1 cellular context compared by ENCODE assay signal in genomic region chr10:24193330-24193729, GRCh38.
TF ChIP-seq lines count a peak whose summit lies in the region.

No MANE protein-coding gene starts in this region.

TF ChIP-seq in HepG2, 621 proteins besides CTCF, POLR2A, EP300 and RAD21:
- no peak for TF ChIP-seq ZNF138 (CRISPR knock-in tag; IDR thresholded peaks at IDR 0.05; ENCODE audit: low read depth)
- TF ChIP-seq LRRFIP1 (CRISPR knock-in tag; conservative IDR thresholded peaks at IDR 0.05), result no peak
- TF ChIP-seq SRF (IDR thresholded peaks at IDR 0.05; ENCODE audit: low read depth, low read length), result no peak
- no peak for TF ChIP-seq SOX13 (IDR thresholded peaks at IDR 0.05)
- peak in 1 of 2 experiments; percentile 45; a peak in 1 of 4 replicates for TF ChIP-seq SOX13 (CRISPR knock-in tag; conservative IDR thresholded peaks at IDR 0.05 in 1 of 2, IDR thresholded peaks at IDR 0.05 in 1 of 2)
- TF ChIP-seq ARID5B (CRISPR knock-in tag; IDR thresholded peaks at IDR 0.05), result no peak
